19 cellular contexts compared by ENCODE assay signal in genomic region chr16:12826559-12826958, GRCh38.
"Had no signal": no experiment of that assay in that cellular context is flagged by ENCODE, and none has a peak within 500 bp of the region (broad histone marks: within the 10 kb centered on the region; RNA-seq: fewer than 3 reads in every experiment).

No MANE protein-coding gene starts in this region.

- H3K4me3 ChIP-seq: esophagus muscularis mucosa, gastrocnemius medialis, heart right ventricle, mucosa of descending colon, psoas muscle, spleen had no signal

- FAIRE-seq: colon had no signal

- H3K4me1 ChIP-seq: esophagus muscularis mucosa, gastrocnemius medialis, heart right ventricle, psoas muscle, spleen had no signal

- H3K27ac ChIP-seq: epithelial cell of prostate, esophagus muscularis mucosa, gastrocnemius medialis, heart right ventricle, neutrophil, psoas muscle, spleen had no signal

- H3K4me1 Mint-ChIP-seq: naive thymus-derived CD8-positive, alpha-beta T cell; stimulated activated memory B cell treated with anti-CD40 and anti-IgM and Interleukin-4, amounts not matched to agents 10 μg/mL and 1 μg/mL and 100 μg/mL, for 72 hours had no signal

- DNase-seq: effector memory CD8-positive, alpha-beta T cell; gastrocnemius medialis; heart right ventricle; islet precursor cell; mucosa of descending colon; naive thymus-derived CD8-positive, alpha-beta T cell; psoas muscle; retina; spleen; stimulated activated CD8-positive, alpha-beta memory T cell treated with anti-CD3 and anti-CD28 coated beads, Interleukin-4, amount 100 ng/mL, for 48 hours; trophoblast cell had no signal

- H3K4me3 Mint-ChIP-seq: dendritic cell treated with granulocyte-macrophage colony-stimulating factor and Interleukin-4, amounts not matched to agents 40 ng/mL and 50 ng/mL, for 4 days; effector memory CD8-positive, alpha-beta T cell; naive thymus-derived CD8-positive, alpha-beta T cell; stimulated activated memory B cell treated with anti-CD40 and anti-IgM and Interleukin-4, amounts not matched to agents 10 μg/mL and 1 μg/mL and 100 μg/mL, for 72 hours had no signal

- H3K36me3 ChIP-seq: esophagus muscularis mucosa, gastrocnemius medialis, heart right ventricle, neutrophil, spleen had no signal

- H3K9me3 Mint-ChIP-seq: dendritic cell treated with granulocyte-macrophage colony-stimulating factor and Interleukin-4, amounts not matched to agents 40 ng/mL and 50 ng/mL, for 4 days; effector memory CD8-positive, alpha-beta T cell; naive thymus-derived CD8-positive, alpha-beta T cell had no signal

- H3K9me3 ChIP-seq: esophagus muscularis mucosa, gastrocnemius medialis, heart right ventricle, mucosa of descending colon, neutrophil, psoas muscle, spleen had no signal

- ATAC-seq: effector memory CD8-positive, alpha-beta T cell; gastrocnemius medialis; heart right ventricle; left lobe of liver; mucosa of descending colon; naive thymus-derived CD8-positive, alpha-beta T cell; psoas muscle; sciatic nerve; stimulated activated memory B cell treated with anti-CD40 and anti-IgM and Interleukin-4, amounts not matched to agents 10 μg/mL and 1 μg/mL and 100 μg/mL, for 72 hours had no signal

- H3K36me3 Mint-ChIP-seq: naive thymus-derived CD8-positive, alpha-beta T cell; stimulated activated memory B cell treated with anti-CD40 and anti-IgM and Interleukin-4, amounts not matched to agents 10 μg/mL and 1 μg/mL and 100 μg/mL, for 72 hours had no signal

- H3K27ac Mint-ChIP-seq: dendritic cell treated with granulocyte-macrophage colony-stimulating factor and Interleukin-4, amounts not matched to agents 40 ng/mL and 50 ng/mL, for 4 days; effector memory CD8-positive, alpha-beta T cell; naive thymus-derived CD8-positive, alpha-beta T cell; stimulated activated memory B cell treated with anti-CD40 and anti-IgM and Interleukin-4, amounts not matched to agents 10 μg/mL and 1 μg/mL and 100 μg/mL, for 72 hours had no signal
